8 cellular contexts compared by ENCODE assay signal in the genomic region with DNA sequence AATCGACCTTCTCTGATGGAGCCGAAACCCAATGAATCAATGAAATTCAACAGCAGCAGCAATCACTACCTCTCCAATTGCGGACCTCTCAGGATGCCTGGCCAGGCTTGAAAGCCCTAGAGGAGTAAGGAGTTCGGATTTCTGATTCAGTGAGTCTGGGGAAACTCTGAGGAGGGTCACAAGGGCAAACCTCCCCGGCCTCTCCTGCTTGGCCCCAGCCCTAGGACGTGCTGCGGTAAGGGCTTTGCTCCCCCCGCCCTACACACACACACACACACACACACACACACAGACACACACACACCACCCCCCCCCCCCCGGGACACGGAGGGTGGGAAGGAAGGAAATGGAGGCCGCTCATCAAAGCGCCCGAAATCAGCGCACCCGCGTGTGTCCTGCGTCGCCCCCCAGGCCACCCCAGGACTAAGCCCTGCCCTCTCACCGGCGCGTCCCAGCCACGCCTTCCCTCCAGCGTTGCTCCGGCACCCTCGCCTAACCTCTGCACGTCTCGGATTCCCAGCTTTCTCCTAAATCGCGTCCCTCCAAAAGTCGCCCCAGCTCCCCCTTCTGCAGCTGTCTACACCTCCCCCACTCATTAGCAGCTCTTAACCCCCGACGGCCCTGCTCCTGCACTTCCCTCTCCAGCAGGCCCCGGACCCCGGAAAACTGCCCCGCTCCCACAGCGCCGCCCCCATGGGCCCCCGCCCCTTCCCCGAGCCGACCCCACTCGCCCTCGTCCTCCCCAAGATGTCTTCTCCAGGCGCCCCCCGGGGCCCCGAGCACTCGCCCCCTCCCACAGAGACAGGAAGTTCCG. TPM values are rescaled to one million over a fixed set of nuclear protein-coding genes. Genes with fewer than 3 reads are reported as not detected.
DNase-seq lines count a peak whose midpoint lies in the region; ATAC-seq and TF ChIP-seq lines count a peak whose summit lies in the region.

No MANE protein-coding gene starts in this region.

- no peak for TF ChIP-seq POLR2A in tibial nerve (IDR thresholded peaks at IDR 0.05)

- peak overlapping the region; percentile 84 for H3K9ac ChIP-seq in HUES6 (ENCODE audit: low read length)
- H3K9ac ChIP-seq in mucosa of stomach (ENCODE audit: low read length): peak overlapping the region; percentile 76

- H3K4me1 ChIP-seq in HUES6 (ENCODE audit: control insufficient read depth, insufficient read depth, low read length) (peaks cover 22% of the 10 kb centered on the region), mucosa of stomach (ENCODE audit: control insufficient read depth, insufficient read depth, low read length) (peaks cover 43% of the 10 kb centered on the region), tibial nerve (peaks cover 0 to 24% (median 8%) of the 10 kb centered on the region in 4 donors)
- peaks cover 11% of the 10 kb centered on the region for H3K4me1 ChIP-seq in effector memory CD4-positive, alpha-beta T cell (ENCODE audit: control insufficient read depth, insufficient read depth, low read length, poor library complexity, severe bottlenecking)

- H3K27me3 ChIP-seq in HUES6 (ENCODE audit: control insufficient read depth, insufficient read depth, low read length): peaks cover 5% of the 10 kb centered on the region; the same call in 1 of the 2 replicates
- H3K27me3 ChIP-seq in effector memory CD4-positive, alpha-beta T cell (replicated peaks; ENCODE audit: control insufficient read depth, insufficient read depth, low read length, poor library complexity, severe bottlenecking): no peaks in the 10 kb centered on the region
- H3K27me3 ChIP-seq in mucosa of stomach (ENCODE audit: control insufficient read depth, insufficient read depth, low read length): no peaks in the 10 kb centered on the region
- H3K27me3 ChIP-seq in tibial nerve: no peaks in the 10 kb centered on the region

- H3K36me3 ChIP-seq in HUES6 (ENCODE audit: control insufficient read depth, insufficient read depth, low read length) (no peaks in the 10 kb centered on the region), mucosa of stomach (ENCODE audit: control insufficient read depth, insufficient read depth, low read length) (no peaks in the 10 kb centered on the region), tibial nerve (no peaks in the 10 kb centered on the region)
- H3K36me3 ChIP-seq in effector memory CD4-positive, alpha-beta T cell (ENCODE audit: control insufficient read depth, insufficient read depth, low read length): no peaks in the 10 kb centered on the region

- TF ChIP-seq EP300 in tibial nerve (IDR thresholded peaks at IDR 0.05): no peak

- H3K4me3 ChIP-seq in HUES6 (ENCODE audit: low read depth, low read length): peak overlapping the region; percentile 92
- peak overlapping the region; percentile 80 for H3K4me3 ChIP-seq in effector memory CD4-positive, alpha-beta T cell (ENCODE audit: insufficient read depth, low read depth, low read length, poor library complexity, severe bottlenecking)
- peak overlapping the region; percentile 3 for H3K4me3 ChIP-seq in mucosa of stomach (ENCODE audit: low read length)
- H3K4me3 ChIP-seq in tibial nerve: peak overlapping the region; percentile 60 to 98 (median 76)

- H3K9me3 ChIP-seq in HUES6 (ENCODE audit: control insufficient read depth, insufficient read depth, low read depth, low read length) (no peaks in the 10 kb centered on the region), mucosa of stomach (ENCODE audit: control insufficient read depth, low read length) (no peaks in the 10 kb centered on the region), tibial nerve (no peaks in the 10 kb centered on the region)
- no peaks in the 10 kb centered on the region for H3K9me3 ChIP-seq in effector memory CD4-positive, alpha-beta T cell (ENCODE audit: control insufficient read depth, low read length)

- H3K27ac ChIP-seq in HUES6 (ENCODE audit: low read depth, low read length) (peak overlapping the region; percentile 43; the same call in 1 of the 2 replicates), tibial nerve (peak overlapping the region in 3 of 4 donors; percentile 74 to 88 (median 78))
- peak overlapping the region; percentile 83 for H3K27ac ChIP-seq in effector memory CD4-positive, alpha-beta T cell (ENCODE audit: insufficient read depth, low read length, poor library complexity, severe bottlenecking)

- 0 to 4% methylated on average over 37 to 42 of the region's 47 CpGs for WGBS in tibial nerve, 2 donors

- TF ChIP-seq CTCF in tibial nerve (IDR thresholded peaks at IDR 0.05): no peak

- DNase-seq in NCI-H1436 (lab: John Stamatoyannopoulos, UW) (peak; percentile 27), NCI-H1436 treated with DMSO at 0.1 percent for 48 hours (lab: John Stamatoyannopoulos, UW) (no peak), tibial nerve (ENCODE audit: low spot score in 2 of 2) (no peak)
- DNase-seq in activated CD4-positive, alpha-beta T cell treated with anti-CD3 and anti-CD28 coated beads for 48 hours: peak; percentile 45
- peak; percentile 43 to 44 (median 43) for DNase-seq in effector memory CD4-positive, alpha-beta T cell

- ATAC-seq in GM18520 (IDR thresholded peaks at IDR 0.05; ENCODE audit: unreplicated experiment): no peak

RNA-seq across cellular contexts. Expression of gene PACSIN2, which starts 0.7 kb away (rescaled TPM):
- total RNA-seq in tibial nerve: 10 to 100 TPM; 45.9 to 78.2 (median 59.0) TPM

Comparison
In these comparisons a context has a peak if more than half of its experiments do, and no peak if none do; other contexts are left out.
1. DNase-seq: peak in NCI-H1436 (single experiment), activated CD4-positive, alpha-beta T cell treated with anti-CD3 and anti-CD28 coated beads for 48 hours (single experiment) and effector memory CD4-positive, alpha-beta T cell (3 of 3); none in NCI-H1436 treated with DMSO at 0.1 percent for 48 hours (single experiment) and tibial nerve (0 of 2).
2. H3K4me3 ChIP-seq: peak in every context shown above with its lines; median percentile 92 in HUES6; 80 in effector memory CD4-positive, alpha-beta T cell; 76 in tibial nerve; 3 in mucosa of stomach.
3. Peak in every context shown above with its lines, with median percentiles within 50 percentile points of each other: H3K27ac ChIP-seq.